In genomic region chr10:23702977-23703414, GRCh38 we compare ENCODE assay signal across 1 cellular context.
TF ChIP-seq lines count a peak whose summit lies in the region.

No MANE protein-coding gene starts in this region.

TF ChIP-seq in SK-N-SH treated with all-trans-retinoic acid at 6 μM for 48 hours, 23 proteins besides CTCF, POLR2A, EP300 and RAD21 (continued from another document):
- TF ChIP-seq CSRNP3 (CRISPR knock-in tag; IDR thresholded peaks at IDR 0.05) = no peak
- no peak for TF ChIP-seq OSR1 (CRISPR knock-in tag; IDR thresholded peaks at IDR 0.05)
- no peak for TF ChIP-seq TCF4 (CRISPR knock-in tag; IDR thresholded peaks at IDR 0.05; ENCODE audit: borderline replicate concordance)
- no peak for TF ChIP-seq ZFP3 (CRISPR knock-in tag; IDR thresholded peaks at IDR 0.05)
- TF ChIP-seq RARB (CRISPR knock-in tag; IDR thresholded peaks at IDR 0.05) = no peak
TF ChIP-seq in SK-N-SH treated with all-trans-retinoic acid at 6 μM for 48 hours: peak in this region for 0.
